ENCODE assay signal across 18 cellular contexts in genomic region chrX:43666301-43666912, GRCh38. TPM values are rescaled to one million over a fixed set of nuclear protein-coding genes. Genes with fewer than 3 reads are reported as not detected.
DNase-seq lines count a peak whose midpoint lies in the region; ATAC-seq, FAIRE-seq and TF ChIP-seq lines count a peak whose summit lies in the region.
"Had no signal": no experiment of that assay in that cellular context is flagged by ENCODE, and none has a peak within 500 bp of the region (broad histone marks: within the 10 kb centered on the region; RNA-seq: fewer than 3 reads in every experiment).

No MANE protein-coding gene starts in this region.

- TF ChIP-seq EP300 in A549 (IDR thresholded peaks at IDR 0.05), result no peak

- intact Hi-C loops in dendritic cell treated with granulocyte-macrophage colony-stimulating factor and Interleukin-4, amounts not matched to agents 40 ng/mL and 50 ng/mL, for 4 days (cut with micrococcal nuclease), result no loop called here

- CTCF ChIA-PET in A549 (lab: Yijun Ruan, JAX), result interaction anchor here (1.1 kb wide), 1 partner anchor 11 kb away, joined by 3 read pairs; no protein-coding TSS in a partner anchor

- H3K36me3 Mint-ChIP-seq in dendritic cell treated with granulocyte-macrophage colony-stimulating factor and Interleukin-4, amounts not matched to agents 40 ng/mL and 50 ng/mL, for 4 days (ENCODE audit: low read depth), result peaks cover 39% of the 10 kb centered on the region
- H3K36me3 Mint-ChIP-seq in immature natural killer cell, result no peaks in the 10 kb centered on the region

- FAIRE-seq in A549 (lab: Jason Lieb, UNC) (peak; percentile 63), HTR-8/SVneo (lab: Jason Lieb, UNC) (no peak)
- FAIRE-seq: H1 had no signal

- H3K27me3 Mint-ChIP-seq in dendritic cell treated with granulocyte-macrophage colony-stimulating factor and Interleukin-4, amounts not matched to agents 40 ng/mL and 50 ng/mL, for 4 days, result no peaks in the 10 kb centered on the region
- H3K27me3 Mint-ChIP-seq in immature natural killer cell (ENCODE audit: low read depth in 3 of 3), result peaks cover 2 to 4% (median 3%) of the 10 kb centered on the region in 3 donors

- POLR2A ChIA-PET in A549 (lab: Yijun Ruan, JAX), result no interaction called here

- 74% methylated on average over 3 of the region's 3 CpGs for WGBS in A549 (ENCODE audit: missing lambda C conversion rate)

- no peak for DNase-seq in activated CD4-positive, CD25-positive, alpha-beta regulatory T cell treated with anti-CD3 and anti-CD28 coated beads, Interleukin-2, amount 50 U/mL, for 72 hours
- DNase-seq in A549 (ENCODE audit: low read depth in 1 of 2, low spot score in 1 of 2), result no peak
- DNase-seq in NB4 (ENCODE audit: low read depth), result peak; percentile 6
- no peak for DNase-seq in HTR-8/SVneo (ENCODE audit: insufficient read length, low spot score)
- no peak for DNase-seq in immature natural killer cell
- DNase-seq: Caco-2; HFFc6; NCI-H1048; NCI-H1694; NCI-H2107; NCI-H226; NCI-H526; NK-92 treated with Interleukin-12 subunit alpha and Interleukin-12 subunit beta, amount 100 ng/mL, for 24 hours; PC-9 had no signal

- no peak overlapping the region for H3K4me3 Mint-ChIP-seq in dendritic cell treated with granulocyte-macrophage colony-stimulating factor and Interleukin-4, amounts not matched to agents 40 ng/mL and 50 ng/mL, for 4 days
- H3K4me3 Mint-ChIP-seq in immature natural killer cell, result no peak overlapping the region
- H3K4me3 Mint-ChIP-seq: HFFc6 had no signal

- no peaks in the 10 kb centered on the region for H3K4me1 ChIP-seq in A549
- H3K4me1 ChIP-seq: Caco-2 had no signal

- no peak for TF ChIP-seq RAD21 in A549 (conservative IDR thresholded peaks at IDR 0.05 in 1 of 2, IDR thresholded peaks at IDR 0.05 in 1 of 2)

- TF ChIP-seq POLR2A in A549 (IDR thresholded peaks at IDR 0.05; ENCODE audit: low read length) (no peak), NB4 (IDR thresholded peaks at IDR 0.05; ENCODE audit: extremely low read depth, insufficient read length) (no peak)

- TF ChIP-seq CTCF in A549 (IDR thresholded peaks at IDR 0.05) (no peak), NB4 (IDR thresholded peaks at IDR 0.05; ENCODE audit: low read depth, low read length) (no peak)

- no peak overlapping the region for H3K27ac ChIP-seq in A549
- H3K27ac ChIP-seq: PC-9 had no signal

- H3K4me1 Mint-ChIP-seq in dendritic cell treated with granulocyte-macrophage colony-stimulating factor and Interleukin-4, amounts not matched to agents 40 ng/mL and 50 ng/mL, for 4 days (ENCODE audit: low read depth), result peaks cover 32% of the 10 kb centered on the region
- H3K4me1 Mint-ChIP-seq in immature natural killer cell, result no peaks in the 10 kb centered on the region

- H3K9me3 Mint-ChIP-seq in dendritic cell treated with granulocyte-macrophage colony-stimulating factor and Interleukin-4, amounts not matched to agents 40 ng/mL and 50 ng/mL, for 4 days, result no peaks in the 10 kb centered on the region
- no peaks in the 10 kb centered on the region for H3K9me3 Mint-ChIP-seq in immature natural killer cell
- H3K9me3 Mint-ChIP-seq: HFFc6 had no signal

- no peak overlapping the region for H3K4me2 ChIP-seq in A549
- H3K4me2 ChIP-seq: PC-9 had no signal

- peak overlapping the region; percentile 11 for H3K27ac Mint-ChIP-seq in dendritic cell treated with granulocyte-macrophage colony-stimulating factor and Interleukin-4, amounts not matched to agents 40 ng/mL and 50 ng/mL, for 4 days
- no peak overlapping the region for H3K27ac Mint-ChIP-seq in immature natural killer cell
- H3K27ac Mint-ChIP-seq: HFFc6 had no signal

- peak; percentile 28 to 30 for ATAC-seq in activated CD4-positive, CD25-positive, alpha-beta regulatory T cell treated with anti-CD3 and anti-CD28 coated beads, Interleukin-2, amount 50 U/mL, for 24 hours
- ATAC-seq in A549, result no peak
- no peak for ATAC-seq in HG03135 (IDR thresholded peaks at IDR 0.05; ENCODE audit: unreplicated experiment)

- H3K4me3 ChIP-seq in A549 (no peak overlapping the region), NB4 (ENCODE audit: low read depth, low read length) (no peak overlapping the region)
- H3K4me3 ChIP-seq: PC-9 had no signal

- no peaks in the 10 kb centered on the region for H3K9me3 ChIP-seq in A549
- H3K9me3 ChIP-seq: Caco-2 had no signal

TF ChIP-seq in A549, 52 proteins besides CTCF, POLR2A, EP300 and RAD21:
- TF ChIP-seq EHF (CRISPR knock-in tag; IDR thresholded peaks at IDR 0.05), result no peak
- no peak for TF ChIP-seq FOXS1 (CRISPR knock-in tag; IDR thresholded peaks at IDR 0.05)
- no peak for TF ChIP-seq BHLHE40 (IDR thresholded peaks at IDR 0.05; ENCODE audit: low read depth, low read length)
- TF ChIP-seq FOSB (CRISPR knock-in tag; IDR thresholded peaks at IDR 0.05), result no peak
- no peak for TF ChIP-seq RFX5 (IDR thresholded peaks at IDR 0.05)
- TF ChIP-seq MYC (IDR thresholded peaks at IDR 0.05; ENCODE audit: borderline replicate concordance, low read length), result no peak
- TF ChIP-seq SREBF2 (IDR thresholded peaks at IDR 0.05), result no peak
- no peak for TF ChIP-seq ZFP36 (IDR thresholded peaks at IDR 0.05; ENCODE audit: borderline replicate concordance, partially characterized antibody)
- no peak for TF ChIP-seq CBX8 (IDR thresholded peaks at IDR 0.05)
- no peak for TF ChIP-seq GATA3 (IDR thresholded peaks at IDR 0.05; ENCODE audit: borderline replicate concordance)
- no peak for TF ChIP-seq SMC3 (IDR thresholded peaks at IDR 0.05)
- no peak for TF ChIP-seq RARB (CRISPR knock-in tag; IDR thresholded peaks at IDR 0.05)
- no peak for TF ChIP-seq HMGXB4 (CRISPR knock-in tag; IDR thresholded peaks at IDR 0.05; ENCODE audit: borderline replicate concordance)
- no peak for TF ChIP-seq NR3C1 (IDR thresholded peaks at IDR 0.05)
- no peak for TF ChIP-seq HOXA7 (CRISPR knock-in tag; IDR thresholded peaks at IDR 0.05)
- no peak for TF ChIP-seq TFCP2L1 (CRISPR knock-in tag; IDR thresholded peaks at IDR 0.05)
- TF ChIP-seq MAX (IDR thresholded peaks at IDR 0.05), result no peak
- no peak for TF ChIP-seq CBX2 (IDR thresholded peaks at IDR 0.05; ENCODE audit: borderline replicate concordance, low read depth)
- TF ChIP-seq POLR2AphosphoS2 (conservative IDR thresholded peaks at IDR 0.05; ENCODE audit: low read length), result no peak
TF ChIP-seq in A549: peak in this region for 0.

RNA-seq across cellular contexts. Expression of gene MAOA, which starts 10.3 kb away (rescaled TPM):
- polyA plus RNA-seq in A549 (2011; rRNA removed) (5.6 and 6.4 TPM in 2 replicates), A549 (2017; fragmentation: RNase III; extraction: RNeasy Plus Mini Kit Qiagen cat#74134 plus additional on column Dnase treatment) (0.34 to 0.44 TPM (median 0.35 TPM) in 3 replicates), immature natural killer cell (not detected)
- polyA plus RNA-seq in A549 (2012; cell fraction: cytosol; rRNA removed), result 0.47 and 0.58 TPM in 2 replicates
- 0.34 and 0.64 TPM in 2 replicates for polyA plus RNA-seq in A549 (2012; cell fraction: nucleus; rRNA removed)
- polyA minus RNA-seq in A549 (2011; rRNA and poly(A)+ RNA removed), result 2.9 and 5.7 TPM in 2 replicates

Comparison
In these comparisons a context has a peak if more than half of its experiments do, and no peak if none do; other contexts are left out.
1. ATAC-seq: peak in activated CD4-positive, CD25-positive, alpha-beta regulatory T cell treated with anti-CD3 and anti-CD28 coated beads, Interleukin-2, amount 50 U/mL, for 24 hours (2 of 2); none in A549 (0 of 2) and HG03135 (single experiment).